Comparison of ENCODE assay signal across 19 cellular contexts in the genomic region with DNA sequence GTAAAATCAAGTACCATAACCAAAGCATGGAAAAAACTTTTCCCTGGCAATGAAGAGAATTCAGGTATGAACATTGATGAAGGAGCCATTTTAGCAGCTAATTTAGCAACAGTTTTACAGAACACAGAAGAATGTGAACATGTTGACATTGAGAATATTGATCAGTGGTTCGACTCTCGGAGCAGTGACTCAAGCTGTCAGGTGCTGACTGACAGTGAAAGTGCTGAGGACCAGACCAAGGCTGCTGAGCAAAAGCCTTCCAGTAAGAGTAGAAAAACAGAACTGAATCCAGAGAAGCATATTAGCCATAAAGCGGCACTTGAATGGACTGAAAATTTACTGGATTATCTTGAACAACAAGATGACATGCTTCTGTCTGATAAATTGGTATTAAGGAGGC. TPM values are rescaled to one million over a fixed set of nuclear protein-coding genes. Genes with fewer than 3 reads are reported as not detected.
A peak's percentile ranks its signal among the peaks of the same experiment; 100 is the strongest.
DNase-seq lines count a peak whose midpoint lies in the region; ATAC-seq and TF ChIP-seq lines count a peak whose summit lies in the region.
"Had no signal": no experiment of that assay in that cellular context is flagged by ENCODE, and none has a peak within 500 bp of the region (broad histone marks: within the 10 kb centered on the region; RNA-seq: fewer than 3 reads in every experiment).

No MANE protein-coding gene starts in this region.

- H3K9me3 ChIP-seq in liver (ENCODE audit: control insufficient read depth in 4 of 4, low read length in 3 of 4) (no peaks in the 10 kb centered on the region), body of pancreas (no peaks in the 10 kb centered on the region)
- H3K9me3 ChIP-seq: tibial nerve had no signal

- no peaks in the 10 kb centered on the region for H3K36me3 ChIP-seq in liver (ENCODE audit: control insufficient read depth in 4 of 4, insufficient read depth in 3 of 4, low read depth in 1 of 4, low read length in 3 of 4)
- H3K36me3 ChIP-seq in body of pancreas (replicated peaks in 1 of 2; ENCODE audit: insufficient read depth in 1 of 2, low read depth in 2 of 2) = no peaks in the 10 kb centered on the region
- H3K36me3 ChIP-seq: cardiac muscle cell, tibial nerve had no signal

- WGBS in liver = 54% methylated on average over 3 of the region's 3 CpGs
- 37 to 42% methylated on average over 3 of the region's 3 CpGs for WGBS in body of pancreas, 2 donors

- H3K4me3 ChIP-seq in liver (ENCODE audit: low read depth in 1 of 3, low read length in 3 of 3) (no peak overlapping the region), body of pancreas (no peak overlapping the region)
- H3K4me3 ChIP-seq: cardiac muscle cell, hepatocyte, PC-9, tibial nerve had no signal

- ATAC-seq in GM18861 (IDR thresholded peaks at IDR 0.05; ENCODE audit: unreplicated experiment) (peak; percentile 32), GM21447 (IDR thresholded peaks at IDR 0.05; ENCODE audit: unreplicated experiment) (peak; percentile 28), HG03060 (IDR thresholded peaks at IDR 0.05; ENCODE audit: low read depth, unreplicated experiment) (peak; percentile 35), body of pancreas (no peak), HG02610 (IDR thresholded peaks at IDR 0.05; ENCODE audit: unreplicated experiment) (no peak)
- ATAC-seq: activated CD8-positive, alpha-beta T cell treated with anti-CD3 and anti-CD28 coated beads for 36 hours; activated naive CD8-positive, alpha-beta T cell treated with anti-CD3 and anti-CD28 coated beads, Interleukin-2, amount 50 U/mL, for 24 hours had no signal

- H3K27me3 ChIP-seq in liver (ENCODE audit: control insufficient read depth in 4 of 4, insufficient read depth in 4 of 4, low read length in 3 of 4) (no peaks in the 10 kb centered on the region), body of pancreas (no peaks in the 10 kb centered on the region)
- H3K27me3 ChIP-seq: hepatocyte, tibial nerve had no signal

- peak overlapping the region; percentile 98 for H3K27ac ChIP-seq in liver (ENCODE audit: low read depth in 1 of 2, low read length in 2 of 2)
- H3K27ac ChIP-seq in body of pancreas = no peak overlapping the region
- H3K27ac ChIP-seq: cardiac muscle cell, hepatocyte, PC-9, tibial nerve had no signal

- intact Hi-C loops in body of pancreas (cut with DNase I) = no loop called here

- H3K9ac ChIP-seq in liver (ENCODE audit: low read depth in 1 of 2, low read length in 2 of 2) = no peak overlapping the region

- DNase-seq in mesenteric fat pad (ENCODE audit: low spot score) (no peak), body of pancreas (no peak)
- DNase-seq: activated CD8-positive, alpha-beta T cell treated with anti-CD3 and anti-CD28 coated beads for 36 hours; activated naive CD8-positive, alpha-beta T cell treated with anti-CD3 and anti-CD28 coated beads, Interleukin-2, amount 50 U/mL, for 24 hours; C1 segment of cervical spinal cord; effector CD4-positive, alpha-beta T cell; H9; MM.1S; NCI-H2029; NCI-H526; PC-9 had no signal

- TF ChIP-seq POLR2A in body of pancreas (IDR thresholded peaks at IDR 0.05) = no peak

- H3K4me1 ChIP-seq in liver (ENCODE audit: control insufficient read depth in 4 of 4, insufficient read depth in 4 of 4, low read length in 3 of 4) (peaks cover 6 to 64% (median 45%) of the 10 kb centered on the region in 4 donors), body of pancreas (peaks cover 14% of the 10 kb centered on the region)

- no peak for TF ChIP-seq RAD21 in liver (IDR thresholded peaks at IDR 0.05)

- no peak for TF ChIP-seq CTCF in liver (IDR thresholded peaks at IDR 0.05; ENCODE audit: low read depth, low read length, missing input control)
- no peak for TF ChIP-seq CTCF in body of pancreas (IDR thresholded peaks at IDR 0.05)

TF ChIP-seq in liver, 16 proteins besides CTCF, POLR2A, EP300 and RAD21:
- TF ChIP-seq TAF1 (conservative IDR thresholded peaks at IDR 0.05) (no peak), FOXA2 (IDR thresholded peaks at IDR 0.05) (peak; percentile 57), FOXA1 (IDR thresholded peaks at IDR 0.05) (no peak)

RNA-seq across cellular contexts. Expression of gene TIGD2, which starts 2.8 kb away (rescaled TPM):
- 10 to 100 TPM in 1 of 2 donors, 1 to 10 TPM in 1; 6.4 to 21.7 TPM for total RNA-seq in liver
- polyA plus RNA-seq in liver = 10 to 100 TPM in 1 of 2 donors, 1 to 10 TPM in 1; 8.9 to 10.7 TPM
- 4.3 TPM for total RNA-seq in mesenteric fat pad
- total RNA-seq in body of pancreas = 1 to 10 TPM in 1 of 2 donors, under 1 TPM in 1; 0.99 to 3.6 TPM

RNA-seq across cellular contexts. Expression of gene FAM13A, which starts 57.1 kb away (rescaled TPM):
- 10 to 100 TPM; 14.9 to 39.8 TPM for total RNA-seq in liver
- polyA plus RNA-seq in liver = 10 to 100 TPM; 15.5 to 52.9 TPM
- 29.6 TPM for total RNA-seq in mesenteric fat pad
- total RNA-seq in body of pancreas = 10 to 100 TPM; 59.1 to 64.3 TPM

Comparison
In these comparisons a context has a peak if more than half of its experiments do, and no peak if none do; other contexts are left out.
1. ATAC-seq: peak in GM18861 (single experiment), GM21447 (single experiment) and HG03060 (single experiment); none in body of pancreas (single experiment) and HG02610 (single experiment).
2. H3K27ac ChIP-seq: peak in liver (2 of 2); none in body of pancreas (0 of 4).